In the genomic region with DNA sequence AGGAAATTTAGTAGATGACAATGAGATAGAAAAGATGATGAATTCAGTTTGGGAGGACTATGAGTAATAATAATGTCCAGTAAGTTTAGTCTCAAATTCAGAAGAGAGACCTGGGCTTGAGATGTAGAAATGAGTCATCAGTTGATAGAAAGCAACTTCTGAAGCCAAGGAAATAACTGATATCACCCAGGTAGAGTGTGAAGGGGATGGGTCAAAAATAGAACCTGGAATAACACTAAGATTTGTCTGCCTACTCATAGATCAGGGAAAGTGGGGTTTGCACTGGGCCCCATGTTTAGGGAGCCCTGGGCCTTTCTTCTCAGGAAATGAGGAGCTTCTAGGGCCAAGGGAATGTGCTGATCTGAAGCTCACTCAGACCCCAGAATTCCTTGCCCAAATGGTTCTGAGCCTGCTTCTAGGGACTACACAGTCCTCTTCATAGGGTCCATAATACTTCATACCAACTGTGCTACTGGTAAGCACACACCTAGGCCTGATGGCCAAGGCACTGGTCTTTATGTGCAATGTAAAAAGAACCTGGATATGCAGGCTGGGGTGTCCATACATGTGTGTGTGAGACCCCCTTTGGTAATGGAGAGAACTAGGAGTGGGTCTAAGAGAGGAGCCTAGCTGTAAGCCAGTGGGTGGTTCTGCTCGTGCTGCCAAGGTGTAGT, we compare ENCODE assay signal across 1 cellular context.
TF ChIP-seq lines count a peak whose summit lies in the region.

No MANE protein-coding gene starts in this region.

TF ChIP-seq in GM12878, 131 proteins besides CTCF, POLR2A, EP300 and RAD21 (continued from another document and continues in another):
- TF ChIP-seq, protein P1, sequence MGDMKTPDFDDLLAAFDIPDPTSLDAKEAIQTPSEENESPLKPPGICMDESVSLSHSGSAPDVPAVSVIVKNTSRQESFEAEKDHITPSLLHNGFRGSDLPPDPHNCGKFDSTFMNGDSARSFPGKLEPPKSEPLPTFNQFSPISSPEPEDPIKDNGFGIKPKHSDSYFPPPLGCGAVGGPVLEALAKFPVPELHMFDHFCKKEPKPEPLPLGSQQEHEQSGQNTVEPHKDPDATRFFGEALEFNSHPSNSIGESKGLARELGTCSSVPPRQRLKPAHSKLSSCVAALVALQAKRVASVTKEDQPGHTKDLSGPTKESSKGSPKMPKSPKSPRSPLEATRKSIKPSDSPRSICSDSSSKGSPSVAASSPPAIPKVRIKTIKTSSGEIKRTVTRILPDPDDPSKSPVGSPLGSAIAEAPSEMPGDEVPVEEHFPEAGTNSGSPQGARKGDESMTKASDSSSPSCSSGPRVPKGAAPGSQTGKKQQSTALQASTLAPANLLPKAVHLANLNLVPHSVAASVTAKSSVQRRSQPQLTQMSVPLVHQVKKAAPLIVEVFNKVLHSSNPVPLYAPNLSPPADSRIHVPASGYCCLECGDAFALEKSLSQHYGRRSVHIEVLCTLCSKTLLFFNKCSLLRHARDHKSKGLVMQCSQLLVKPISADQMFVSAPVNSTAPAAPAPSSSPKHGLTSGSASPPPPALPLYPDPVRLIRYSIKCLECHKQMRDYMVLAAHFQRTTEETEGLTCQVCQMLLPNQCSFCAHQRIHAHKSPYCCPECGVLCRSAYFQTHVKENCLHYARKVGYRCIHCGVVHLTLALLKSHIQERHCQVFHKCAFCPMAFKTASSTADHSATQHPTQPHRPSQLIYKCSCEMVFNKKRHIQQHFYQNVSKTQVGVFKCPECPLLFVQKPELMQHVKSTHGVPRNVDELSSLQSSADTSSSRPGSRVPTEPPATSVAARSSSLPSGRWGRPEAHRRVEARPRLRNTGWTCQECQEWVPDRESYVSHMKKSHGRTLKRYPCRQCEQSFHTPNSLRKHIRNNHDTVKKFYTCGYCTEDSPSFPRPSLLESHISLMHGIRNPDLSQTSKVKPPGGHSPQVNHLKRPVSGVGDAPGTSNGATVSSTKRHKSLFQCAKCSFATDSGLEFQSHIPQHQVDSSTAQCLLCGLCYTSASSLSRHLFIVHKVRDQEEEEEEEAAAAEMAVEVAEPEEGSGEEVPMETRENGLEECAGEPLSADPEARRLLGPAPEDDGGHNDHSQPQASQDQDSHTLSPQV (IDR thresholded peaks at IDR 0.05), result no peak
- no peak for TF ChIP-seq TAF1 (IDR thresholded peaks at IDR 0.05; ENCODE audit: borderline replicate concordance, low read depth, low read length)
- TF ChIP-seq SREBF2 (IDR thresholded peaks at IDR 0.05; ENCODE audit: low read length), result no peak
- no peak for TF ChIP-seq ZNF217 (IDR thresholded peaks at IDR 0.05)
- TF ChIP-seq ZZZ3 (IDR thresholded peaks at IDR 0.05; ENCODE audit: control insufficient read depth, insufficient read length, low read depth), result no peak
- no peak for TF ChIP-seq STAT3 (IDR thresholded peaks at IDR 0.05; ENCODE audit: low read depth, low read length)
- TF ChIP-seq SMARCA5 (IDR thresholded peaks at IDR 0.05), result no peak
- no peak for TF ChIP-seq ESRRA (IDR thresholded peaks at IDR 0.05; ENCODE audit: low read length)
- TF ChIP-seq KDM1A (IDR thresholded peaks at IDR 0.05; ENCODE audit: borderline replicate concordance), result no peak
- TF ChIP-seq, protein P2, sequence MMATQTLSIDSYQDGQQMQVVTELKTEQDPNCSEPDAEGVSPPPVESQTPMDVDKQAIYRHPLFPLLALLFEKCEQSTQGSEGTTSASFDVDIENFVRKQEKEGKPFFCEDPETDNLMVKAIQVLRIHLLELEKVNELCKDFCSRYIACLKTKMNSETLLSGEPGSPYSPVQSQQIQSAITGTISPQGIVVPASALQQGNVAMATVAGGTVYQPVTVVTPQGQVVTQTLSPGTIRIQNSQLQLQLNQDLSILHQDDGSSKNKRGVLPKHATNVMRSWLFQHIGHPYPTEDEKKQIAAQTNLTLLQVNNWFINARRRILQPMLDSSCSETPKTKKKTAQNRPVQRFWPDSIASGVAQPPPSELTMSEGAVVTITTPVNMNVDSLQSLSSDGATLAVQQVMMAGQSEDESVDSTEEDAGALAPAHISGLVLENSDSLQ (IDR thresholded peaks at IDR 0.05), result no peak
- no peak for TF ChIP-seq NRF1 (conservative IDR thresholded peaks at IDR 0.05; ENCODE audit: low read depth, low read length)
- no peak for TF ChIP-seq BACH1 (IDR thresholded peaks at IDR 0.05; ENCODE audit: borderline replicate concordance)
- TF ChIP-seq, protein P3, sequence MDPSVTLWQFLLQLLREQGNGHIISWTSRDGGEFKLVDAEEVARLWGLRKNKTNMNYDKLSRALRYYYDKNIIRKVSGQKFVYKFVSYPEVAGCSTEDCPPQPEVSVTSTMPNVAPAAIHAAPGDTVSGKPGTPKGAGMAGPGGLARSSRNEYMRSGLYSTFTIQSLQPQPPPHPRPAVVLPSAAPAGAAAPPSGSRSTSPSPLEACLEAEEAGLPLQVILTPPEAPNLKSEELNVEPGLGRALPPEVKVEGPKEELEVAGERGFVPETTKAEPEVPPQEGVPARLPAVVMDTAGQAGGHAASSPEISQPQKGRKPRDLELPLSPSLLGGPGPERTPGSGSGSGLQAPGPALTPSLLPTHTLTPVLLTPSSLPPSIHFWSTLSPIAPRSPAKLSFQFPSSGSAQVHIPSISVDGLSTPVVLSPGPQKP (IDR thresholded peaks at IDR 0.05; ENCODE audit: low read depth, low read length), result no peak
- TF ChIP-seq ETV6 (conservative IDR thresholded peaks at IDR 0.05 in 1 of 2, IDR thresholded peaks at IDR 0.05 in 1 of 2; ENCODE audit: borderline replicate concordance in 1 of 2, low read depth in 1 of 2), result no peak
- TF ChIP-seq DPF2 (IDR thresholded peaks at IDR 0.05), result no peak
- TF ChIP-seq ZNF207 (IDR thresholded peaks at IDR 0.05; ENCODE audit: borderline replicate concordance), result no peak
- TF ChIP-seq GATAD2B (conservative IDR thresholded peaks at IDR 0.05; ENCODE audit: low read depth), result no peak
- no peak for TF ChIP-seq FOS (IDR thresholded peaks at IDR 0.05; ENCODE audit: borderline replicate concordance, extremely low read depth, insufficient read length)
- TF ChIP-seq STAT1 (conservative IDR thresholded peaks at IDR 0.05), result no peak
- peak; percentile 71 for TF ChIP-seq JUNB (IDR thresholded peaks at IDR 0.05)
- peak; percentile 36; the same call in 1 of the 3 replicates for TF ChIP-seq POU2F2 (IDR thresholded peaks at IDR 0.05; ENCODE audit: borderline replicate concordance, low read depth, low read length)
- no peak for TF ChIP-seq CHD4 (IDR thresholded peaks at IDR 0.05)
- TF ChIP-seq, protein P4, sequence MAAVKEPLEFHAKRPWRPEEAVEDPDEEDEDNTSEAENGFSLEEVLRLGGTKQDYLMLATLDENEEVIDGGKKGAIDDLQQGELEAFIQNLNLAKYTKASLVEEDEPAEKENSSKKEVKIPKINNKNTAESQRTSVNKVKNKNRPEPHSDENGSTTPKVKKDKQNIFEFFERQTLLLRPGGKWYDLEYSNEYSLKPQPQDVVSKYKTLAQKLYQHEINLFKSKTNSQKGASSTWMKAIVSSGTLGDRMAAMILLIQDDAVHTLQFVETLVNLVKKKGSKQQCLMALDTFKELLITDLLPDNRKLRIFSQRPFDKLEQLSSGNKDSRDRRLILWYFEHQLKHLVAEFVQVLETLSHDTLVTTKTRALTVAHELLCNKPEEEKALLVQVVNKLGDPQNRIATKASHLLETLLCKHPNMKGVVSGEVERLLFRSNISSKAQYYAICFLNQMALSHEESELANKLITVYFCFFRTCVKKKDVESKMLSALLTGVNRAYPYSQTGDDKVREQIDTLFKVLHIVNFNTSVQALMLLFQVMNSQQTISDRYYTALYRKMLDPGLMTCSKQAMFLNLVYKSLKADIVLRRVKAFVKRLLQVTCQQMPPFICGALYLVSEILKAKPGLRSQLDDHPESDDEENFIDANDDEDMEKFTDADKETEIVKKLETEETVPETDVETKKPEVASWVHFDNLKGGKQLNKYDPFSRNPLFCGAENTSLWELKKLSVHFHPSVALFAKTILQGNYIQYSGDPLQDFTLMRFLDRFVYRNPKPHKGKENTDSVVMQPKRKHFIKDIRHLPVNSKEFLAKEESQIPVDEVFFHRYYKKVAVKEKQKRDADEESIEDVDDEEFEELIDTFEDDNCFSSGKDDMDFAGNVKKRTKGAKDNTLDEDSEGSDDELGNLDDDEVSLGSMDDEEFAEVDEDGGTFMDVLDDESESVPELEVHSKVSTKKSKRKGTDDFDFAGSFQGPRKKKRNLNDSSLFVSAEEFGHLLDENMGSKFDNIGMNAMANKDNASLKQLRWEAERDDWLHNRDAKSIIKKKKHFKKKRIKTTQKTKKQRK (IDR thresholded peaks at IDR 0.05; ENCODE audit: low read depth, low read length), result no peak
- no peak for TF ChIP-seq PAX8 (IDR thresholded peaks at IDR 0.05)
- no peak for TF ChIP-seq MXI1 (IDR thresholded peaks at IDR 0.05; ENCODE audit: low read depth, low read length)
- TF ChIP-seq, protein P5, sequence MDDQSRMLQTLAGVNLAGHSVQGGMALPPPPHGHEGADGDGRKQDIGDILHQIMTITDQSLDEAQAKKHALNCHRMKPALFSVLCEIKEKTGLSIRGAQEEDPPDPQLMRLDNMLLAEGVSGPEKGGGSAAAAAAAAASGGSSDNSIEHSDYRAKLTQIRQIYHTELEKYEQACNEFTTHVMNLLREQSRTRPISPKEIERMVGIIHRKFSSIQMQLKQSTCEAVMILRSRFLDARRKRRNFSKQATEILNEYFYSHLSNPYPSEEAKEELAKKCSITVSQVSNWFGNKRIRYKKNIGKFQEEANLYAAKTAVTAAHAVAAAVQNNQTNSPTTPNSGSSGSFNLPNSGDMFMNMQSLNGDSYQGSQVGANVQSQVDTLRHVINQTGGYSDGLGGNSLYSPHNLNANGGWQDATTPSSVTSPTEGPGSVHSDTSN (IDR thresholded peaks at IDR 0.05; ENCODE audit: insufficient replicate concordance, low read depth, low read length), result no peak
- TF ChIP-seq EED (IDR thresholded peaks at IDR 0.05; ENCODE audit: low read depth), result 0 out of 2 replicates have a peak, but pooled peaks have one; percentile 23
- TF ChIP-seq SIX5 (IDR thresholded peaks at IDR 0.05; ENCODE audit: low read depth, low read length, severe bottlenecking), result no peak
- TF ChIP-seq RFX5 (IDR thresholded peaks at IDR 0.05; ENCODE audit: low read depth, low read length), result no peak
- TF ChIP-seq MEF2A (IDR thresholded peaks at IDR 0.05; ENCODE audit: insufficient read depth, low read depth, low read length), result peak; percentile 56; the same call in 1 of the 2 replicates
- TF ChIP-seq ZNF384 (IDR thresholded peaks at IDR 0.05; ENCODE audit: borderline replicate concordance, low read depth, low read length), result no peak
- TF ChIP-seq MEF2B (IDR thresholded peaks at IDR 0.05; ENCODE audit: partially characterized antibody, poor library complexity, severe bottlenecking), result no peak
- TF ChIP-seq, protein P6, sequence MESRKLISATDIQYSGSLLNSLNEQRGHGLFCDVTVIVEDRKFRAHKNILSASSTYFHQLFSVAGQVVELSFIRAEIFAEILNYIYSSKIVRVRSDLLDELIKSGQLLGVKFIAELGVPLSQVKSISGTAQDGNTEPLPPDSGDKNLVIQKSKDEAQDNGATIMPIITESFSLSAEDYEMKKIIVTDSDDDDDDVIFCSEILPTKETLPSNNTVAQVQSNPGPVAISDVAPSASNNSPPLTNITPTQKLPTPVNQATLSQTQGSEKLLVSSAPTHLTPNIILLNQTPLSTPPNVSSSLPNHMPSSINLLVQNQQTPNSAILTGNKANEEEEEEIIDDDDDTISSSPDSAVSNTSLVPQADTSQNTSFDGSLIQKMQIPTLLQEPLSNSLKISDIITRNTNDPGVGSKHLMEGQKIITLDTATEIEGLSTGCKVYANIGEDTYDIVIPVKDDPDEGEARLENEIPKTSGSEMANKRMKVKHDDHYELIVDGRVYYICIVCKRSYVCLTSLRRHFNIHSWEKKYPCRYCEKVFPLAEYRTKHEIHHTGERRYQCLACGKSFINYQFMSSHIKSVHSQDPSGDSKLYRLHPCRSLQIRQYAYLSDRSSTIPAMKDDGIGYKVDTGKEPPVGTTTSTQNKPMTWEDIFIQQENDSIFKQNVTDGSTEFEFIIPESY (IDR thresholded peaks at IDR 0.05), result no peak
- peak; percentile 58; the same call in 1 of the 2 replicates for TF ChIP-seq NFIC (IDR thresholded peaks at IDR 0.05; ENCODE audit: low read depth, low read length)
- no peak for TF ChIP-seq CBX5 (IDR thresholded peaks at IDR 0.05; ENCODE audit: low read depth)
- TF ChIP-seq LARP7 (IDR thresholded peaks at IDR 0.05), result no peak
- TF ChIP-seq, protein P7, sequence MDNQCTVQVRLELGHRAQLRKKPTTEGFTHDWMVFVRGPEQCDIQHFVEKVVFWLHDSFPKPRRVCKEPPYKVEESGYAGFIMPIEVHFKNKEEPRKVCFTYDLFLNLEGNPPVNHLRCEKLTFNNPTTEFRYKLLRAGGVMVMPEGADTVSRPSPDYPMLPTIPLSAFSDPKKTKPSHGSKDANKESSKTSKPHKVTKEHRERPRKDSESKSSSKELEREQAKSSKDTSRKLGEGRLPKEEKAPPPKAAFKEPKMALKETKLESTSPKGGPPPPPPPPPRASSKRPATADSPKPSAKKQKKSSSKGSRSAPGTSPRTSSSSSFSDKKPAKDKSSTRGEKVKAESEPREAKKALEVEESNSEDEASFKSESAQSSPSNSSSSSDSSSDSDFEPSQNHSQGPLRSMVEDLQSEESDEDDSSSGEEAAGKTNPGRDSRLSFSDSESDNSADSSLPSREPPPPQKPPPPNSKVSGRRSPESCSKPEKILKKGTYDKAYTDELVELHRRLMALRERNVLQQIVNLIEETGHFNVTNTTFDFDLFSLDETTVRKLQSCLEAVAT (IDR thresholded peaks at IDR 0.05), result no peak
- TF ChIP-seq RB1 (IDR thresholded peaks at IDR 0.05; ENCODE audit: borderline replicate concordance), result no peak
- TF ChIP-seq MYC (IDR thresholded peaks at IDR 0.05; ENCODE audit: insufficient read depth, insufficient read length, insufficient replicate concordance, low read length, severe bottlenecking), result no peak
- no peak for TF ChIP-seq ZNF274 (IDR thresholded peaks at IDR 0.05; ENCODE audit: insufficient read depth, insufficient read length)
- TF ChIP-seq, protein P8, sequence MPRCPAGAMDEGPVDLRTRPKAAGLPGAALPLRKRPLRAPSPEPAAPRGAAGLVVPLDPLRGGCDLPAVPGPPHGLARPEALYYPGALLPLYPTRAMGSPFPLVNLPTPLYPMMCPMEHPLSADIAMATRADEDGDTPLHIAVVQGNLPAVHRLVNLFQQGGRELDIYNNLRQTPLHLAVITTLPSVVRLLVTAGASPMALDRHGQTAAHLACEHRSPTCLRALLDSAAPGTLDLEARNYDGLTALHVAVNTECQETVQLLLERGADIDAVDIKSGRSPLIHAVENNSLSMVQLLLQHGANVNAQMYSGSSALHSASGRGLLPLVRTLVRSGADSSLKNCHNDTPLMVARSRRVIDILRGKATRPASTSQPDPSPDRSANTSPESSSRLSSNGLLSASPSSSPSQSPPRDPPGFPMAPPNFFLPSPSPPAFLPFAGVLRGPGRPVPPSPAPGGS (IDR thresholded peaks at IDR 0.05; ENCODE audit: borderline replicate concordance, insufficient read depth, low read depth, low read length, poor library complexity, severe bottlenecking), result peak; percentile 47
